In the genomic region with DNA sequence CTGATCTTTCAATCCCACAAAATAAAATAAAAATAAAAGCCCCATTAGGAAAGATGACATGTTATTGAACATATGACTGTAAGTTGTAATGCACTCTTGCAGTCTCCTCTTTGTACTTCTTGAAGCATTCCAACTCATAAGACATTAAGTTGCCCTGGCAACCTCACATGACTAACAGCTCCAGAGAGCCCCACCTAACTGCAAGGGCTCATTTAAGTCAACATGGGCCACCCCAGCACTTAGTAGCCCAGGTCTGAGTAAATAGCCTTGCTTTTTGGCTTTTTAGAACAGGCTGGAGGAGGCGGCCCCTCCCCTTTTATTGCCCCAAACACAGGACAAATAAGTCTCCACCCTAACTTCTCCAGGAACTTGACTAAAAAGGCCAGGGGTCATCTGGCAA, we compare ENCODE assay signal across 8 cellular contexts.
A peak's percentile ranks its signal among the peaks of the same experiment; 100 is the strongest.
DNase-seq lines count a peak whose midpoint lies in the region; ATAC-seq, FAIRE-seq and TF ChIP-seq lines count a peak whose summit lies in the region.

No MANE protein-coding gene starts in this region.

- TF ChIP-seq EP300 in suprapubic skin (IDR thresholded peaks at IDR 0.05), result no peak

- TF ChIP-seq POLR2A in suprapubic skin (IDR thresholded peaks at IDR 0.05), result no peak

- 33% methylated on average over 1 of the region's 1 CpG for WGBS in suprapubic skin

- H3K4me3 ChIP-seq in keratinocyte (ENCODE audit: control insufficient read depth in 2 of 3, extremely low read depth in 1 of 3, insufficient read depth in 2 of 3, low read depth in 1 of 3, low read length in 3 of 3) (peak overlapping the region in 1 of 3 experiments; percentile 29), suprapubic skin (peak overlapping the region; percentile 27)

- ATAC-seq in HG03159 (IDR thresholded peaks at IDR 0.05; ENCODE audit: unreplicated experiment) (peak; percentile 41), HG03460 (IDR thresholded peaks at IDR 0.05; ENCODE audit: unreplicated experiment) (no peak)

- no peak overlapping the region for H2AFZ ChIP-seq in keratinocyte (ENCODE audit: control insufficient read depth, low read length)

- H3K27ac ChIP-seq in keratinocyte (ENCODE audit: control insufficient read depth, insufficient read depth, low read length) (peak overlapping the region; percentile 70), suprapubic skin (peak overlapping the region; percentile 78)

- H3K27me3 ChIP-seq in keratinocyte (ENCODE audit: control insufficient read depth, extremely low read depth, insufficient read depth, low read length), result no peaks in the 10 kb centered on the region
- H3K27me3 ChIP-seq in suprapubic skin, result no peaks in the 10 kb centered on the region

- H3K36me3 ChIP-seq in keratinocyte (ENCODE audit: control insufficient read depth in 2 of 2, extremely low read depth in 1 of 2, insufficient read depth in 2 of 2, low read length in 2 of 2) (no peaks in the 10 kb centered on the region), suprapubic skin (no peaks in the 10 kb centered on the region)

- H3K9ac ChIP-seq in keratinocyte (ENCODE audit: control insufficient read depth, extremely low read depth, insufficient read depth, low read length), result peak overlapping the region; percentile 50

- peak; percentile 41 for FAIRE-seq in keratinocyte (lab: Jason Lieb, UNC)

- no peaks in the 10 kb centered on the region for H4K20me1 ChIP-seq in keratinocyte (ENCODE audit: control insufficient read depth, extremely low read depth, insufficient read depth, low read length)

- H3K9me3 ChIP-seq in keratinocyte (ENCODE audit: control insufficient read depth, low read depth, low read length) (no peaks in the 10 kb centered on the region), suprapubic skin (no peaks in the 10 kb centered on the region)

- H3K4me2 ChIP-seq in keratinocyte (ENCODE audit: control insufficient read depth, extremely low read depth, insufficient read depth, low read depth, low read length), result peak overlapping the region; percentile 86

- dilution Hi-C loops in keratinocyte (cut with MboI; ENCODE audit: extremely low pct_ligation_motif_present, low sequenced_read_pairs), result no loop called here

- H3K9me1 ChIP-seq in keratinocyte (ENCODE audit: control insufficient read depth, extremely low read depth, insufficient read depth, low read length), result no peaks in the 10 kb centered on the region

- H3K4me1 ChIP-seq in keratinocyte (ENCODE audit: control insufficient read depth, extremely low read depth, insufficient read depth, low read length), result peaks cover 49% of the 10 kb centered on the region
- H3K4me1 ChIP-seq in suprapubic skin, result peaks cover 61% of the 10 kb centered on the region

- no peaks in the 10 kb centered on the region for H3K79me2 ChIP-seq in keratinocyte (ENCODE audit: control insufficient read depth, insufficient read depth, low read length)

- no peak for TF ChIP-seq CTCF in AG09319 (IDR thresholded peaks at IDR 0.05; ENCODE audit: low read depth, low read length)
- TF ChIP-seq CTCF in keratinocyte (optimal IDR thresholded peaks at IDR 0.05 in 1 of 3, IDR thresholded peaks at IDR 0.05 in 1 of 3, conservative IDR thresholded peaks at IDR 0.05 in 1 of 3; ENCODE audit: extremely low read depth in 1 of 3, insufficient read depth in 2 of 3, low read length in 3 of 3), result no peak
- no peak for TF ChIP-seq CTCF in suprapubic skin (IDR thresholded peaks at IDR 0.05)

- peak; percentile 66 for DNase-seq in AG09319 (ENCODE audit: extremely low read depth, low read depth)
- peak; percentile 78 for DNase-seq in amniotic stem cell (lab: John Stamatoyannopoulos, UW)
- peak; percentile 71 for DNase-seq in keratinocyte (ENCODE audit: low read depth, low spot score)
- peak in 1 of 2 donors; percentile 77 for DNase-seq in suprapubic skin (ENCODE audit: low spot score in 2 of 2)
- DNase-seq in midbrain (lab: John Stamatoyannopoulos, UW), result no peak
- DNase-seq in SHP77 (lab: John Stamatoyannopoulos, UW), result no peak

Comparison
In these comparisons a context has a peak if more than half of its experiments do, and no peak if none do; other contexts are left out.
1. DNase-seq: peak in AG09319 (single experiment), amniotic stem cell (single experiment) and keratinocyte (single experiment); none in midbrain (single experiment) and SHP77 (0 of 2).